Comparison of ENCODE assay signal across 1 cellular context in the genomic region with DNA sequence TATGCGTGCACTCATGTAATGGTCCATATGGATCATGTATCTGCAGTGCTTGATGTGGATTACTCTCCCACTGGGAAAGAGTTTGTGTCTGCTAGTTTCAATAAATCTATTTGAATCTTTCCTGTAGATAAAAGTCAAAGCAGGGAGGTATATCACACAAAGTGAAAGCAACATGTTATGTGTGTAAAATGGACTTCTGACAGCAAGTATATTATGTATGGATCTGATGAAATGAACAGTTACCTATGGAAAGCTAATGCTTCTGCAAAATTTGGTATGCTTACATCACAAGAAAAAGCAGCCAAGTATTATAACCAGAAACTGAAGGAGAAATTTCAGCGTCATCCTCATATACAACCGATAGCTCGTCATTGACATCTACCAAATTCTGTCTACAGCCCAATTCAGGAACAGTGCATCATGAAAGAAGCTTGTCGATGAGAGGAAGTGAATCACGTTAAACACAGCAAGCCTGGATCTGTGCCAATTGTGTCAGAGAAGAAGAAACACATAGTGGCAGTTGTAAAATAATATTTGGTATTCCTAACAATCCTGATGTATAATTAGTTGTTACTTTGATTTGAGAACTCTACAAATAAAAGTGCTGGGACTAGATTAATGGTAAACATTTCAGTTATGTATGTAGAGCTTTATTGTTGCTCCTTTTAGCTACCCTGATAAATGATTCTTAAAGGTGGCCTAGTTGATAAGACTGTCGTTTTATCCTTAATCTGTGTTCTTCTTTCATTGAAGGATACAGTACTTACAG.
TF ChIP-seq lines count a peak whose summit lies in the region.

No MANE protein-coding gene starts in this region.

TF ChIP-seq in K562, 482 proteins besides CTCF, POLR2A, EP300 and RAD21 (continued from another document and continues in another):
- TF ChIP-seq, protein P1, sequence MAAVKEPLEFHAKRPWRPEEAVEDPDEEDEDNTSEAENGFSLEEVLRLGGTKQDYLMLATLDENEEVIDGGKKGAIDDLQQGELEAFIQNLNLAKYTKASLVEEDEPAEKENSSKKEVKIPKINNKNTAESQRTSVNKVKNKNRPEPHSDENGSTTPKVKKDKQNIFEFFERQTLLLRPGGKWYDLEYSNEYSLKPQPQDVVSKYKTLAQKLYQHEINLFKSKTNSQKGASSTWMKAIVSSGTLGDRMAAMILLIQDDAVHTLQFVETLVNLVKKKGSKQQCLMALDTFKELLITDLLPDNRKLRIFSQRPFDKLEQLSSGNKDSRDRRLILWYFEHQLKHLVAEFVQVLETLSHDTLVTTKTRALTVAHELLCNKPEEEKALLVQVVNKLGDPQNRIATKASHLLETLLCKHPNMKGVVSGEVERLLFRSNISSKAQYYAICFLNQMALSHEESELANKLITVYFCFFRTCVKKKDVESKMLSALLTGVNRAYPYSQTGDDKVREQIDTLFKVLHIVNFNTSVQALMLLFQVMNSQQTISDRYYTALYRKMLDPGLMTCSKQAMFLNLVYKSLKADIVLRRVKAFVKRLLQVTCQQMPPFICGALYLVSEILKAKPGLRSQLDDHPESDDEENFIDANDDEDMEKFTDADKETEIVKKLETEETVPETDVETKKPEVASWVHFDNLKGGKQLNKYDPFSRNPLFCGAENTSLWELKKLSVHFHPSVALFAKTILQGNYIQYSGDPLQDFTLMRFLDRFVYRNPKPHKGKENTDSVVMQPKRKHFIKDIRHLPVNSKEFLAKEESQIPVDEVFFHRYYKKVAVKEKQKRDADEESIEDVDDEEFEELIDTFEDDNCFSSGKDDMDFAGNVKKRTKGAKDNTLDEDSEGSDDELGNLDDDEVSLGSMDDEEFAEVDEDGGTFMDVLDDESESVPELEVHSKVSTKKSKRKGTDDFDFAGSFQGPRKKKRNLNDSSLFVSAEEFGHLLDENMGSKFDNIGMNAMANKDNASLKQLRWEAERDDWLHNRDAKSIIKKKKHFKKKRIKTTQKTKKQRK (IDR thresholded peaks at IDR 0.05; ENCODE audit: borderline replicate concordance, low read depth, low read length), result no peak
- TF ChIP-seq CBX8 (IDR thresholded peaks at IDR 0.05; ENCODE audit: borderline replicate concordance, extremely low read depth, low read depth, low read length, poor library complexity, severe bottlenecking) (no peak), NFE2L1 (tag; IDR thresholded peaks at IDR 0.05; ENCODE audit: borderline replicate concordance, low read depth) (no peak), ZNF197 (CRISPR knock-in tag; IDR thresholded peaks at IDR 0.05; ENCODE audit: low read depth) (peak; percentile 66; the same call in 1 of the 2 replicates), DMBX1 (CRISPR knock-in tag; IDR thresholded peaks at IDR 0.05; ENCODE audit: borderline replicate concordance) (no peak), RCOR1 (IDR thresholded peaks at IDR 0.05; ENCODE audit: borderline replicate concordance in 1 of 2, low read depth in 2 of 2, low read length in 2 of 2) (peak in 1 of 2 experiments; percentile 36; a peak in 1 of 4 replicates), SNIP1 (IDR thresholded peaks at IDR 0.05; ENCODE audit: low read depth) (no peak), ZBTB1 (CRISPR knock-in tag; IDR thresholded peaks at IDR 0.05; ENCODE audit: borderline replicate concordance, low read depth) (no peak), BRD4 (IDR thresholded peaks at IDR 0.05) (no peak), CHAMP1 (IDR thresholded peaks at IDR 0.05) (no peak), MEIS2 (IDR thresholded peaks at IDR 0.05; ENCODE audit: partially characterized antibody) (peak; percentile 17), ZNF354B (CRISPR knock-in tag; IDR thresholded peaks at IDR 0.05) (no peak), CBFA2T2 (conservative IDR thresholded peaks at IDR 0.05) (no peak), FOXJ2 (tag; IDR thresholded peaks at IDR 0.05) (no peak), NRF1 (conservative IDR thresholded peaks at IDR 0.05 in 1 of 2, IDR thresholded peaks at IDR 0.05 in 1 of 2) (no peak), RNF2 (IDR thresholded peaks at IDR 0.05) (no peak), BRF2 (IDR thresholded peaks at IDR 0.05; ENCODE audit: borderline replicate concordance, insufficient read depth, insufficient read length) (no peak), IRF2 (CRISPR knock-in tag; IDR thresholded peaks at IDR 0.05) (no peak), MBD1 (CRISPR knock-in tag; IDR thresholded peaks at IDR 0.05) (no peak), HINFP (tag; conservative IDR thresholded peaks at IDR 0.05; ENCODE audit: low read depth) (no peak), SREBF2 (CRISPR knock-in tag; IDR thresholded peaks at IDR 0.05) (no peak), TOE1 (IDR thresholded peaks at IDR 0.05; ENCODE audit: borderline replicate concordance) (no peak), TOE1 (CRISPR knock-in tag; IDR thresholded peaks at IDR 0.05; ENCODE audit: borderline replicate concordance, low read depth) (no peak), DIDO1 (tag; IDR thresholded peaks at IDR 0.05; ENCODE audit: low read depth) (no peak), BCOR (IDR thresholded peaks at IDR 0.05) (no peak), SMARCE1 (IDR thresholded peaks at IDR 0.05) (peak; percentile 43; the same call in 1 of the 2 replicates), NUFIP1 (IDR thresholded peaks at IDR 0.05; ENCODE audit: partially characterized antibody) (no peak), SOX6 (IDR thresholded peaks at IDR 0.05) (peak; percentile 51; the same call in 1 of the 2 replicates), NCOA2 (IDR thresholded peaks at IDR 0.05; ENCODE audit: partially characterized antibody in 2 of 2) (no peak), CHD1 (IDR thresholded peaks at IDR 0.05; ENCODE audit: low read length) (no peak), SPI1 (IDR thresholded peaks at IDR 0.05; ENCODE audit: borderline replicate concordance, low read depth, low read length) (peak; percentile 90), ZEB2 (IDR thresholded peaks at IDR 0.05) (no peak), ELF1 (tag; IDR thresholded peaks at IDR 0.05) (no peak), MEF2D (tag; conservative IDR thresholded peaks at IDR 0.05; ENCODE audit: low read depth) (no peak), ZSCAN29 (IDR thresholded peaks at IDR 0.05) (no peak), TARDBP (IDR thresholded peaks at IDR 0.05) (no peak), ID3 (CRISPR knock-in tag; IDR thresholded peaks at IDR 0.05) (no peak), ID3 (tag; IDR thresholded peaks at IDR 0.05) (no peak), ARID1B (IDR thresholded peaks at IDR 0.05) (peak; percentile 72), TAL1 (IDR thresholded peaks at IDR 0.05) (peak; percentile 36; the same call in 1 of the 2 replicates), POLR2G (IDR thresholded peaks at IDR 0.05; ENCODE audit: low read depth, low read length) (no peak)
- TF ChIP-seq, protein P2, sequence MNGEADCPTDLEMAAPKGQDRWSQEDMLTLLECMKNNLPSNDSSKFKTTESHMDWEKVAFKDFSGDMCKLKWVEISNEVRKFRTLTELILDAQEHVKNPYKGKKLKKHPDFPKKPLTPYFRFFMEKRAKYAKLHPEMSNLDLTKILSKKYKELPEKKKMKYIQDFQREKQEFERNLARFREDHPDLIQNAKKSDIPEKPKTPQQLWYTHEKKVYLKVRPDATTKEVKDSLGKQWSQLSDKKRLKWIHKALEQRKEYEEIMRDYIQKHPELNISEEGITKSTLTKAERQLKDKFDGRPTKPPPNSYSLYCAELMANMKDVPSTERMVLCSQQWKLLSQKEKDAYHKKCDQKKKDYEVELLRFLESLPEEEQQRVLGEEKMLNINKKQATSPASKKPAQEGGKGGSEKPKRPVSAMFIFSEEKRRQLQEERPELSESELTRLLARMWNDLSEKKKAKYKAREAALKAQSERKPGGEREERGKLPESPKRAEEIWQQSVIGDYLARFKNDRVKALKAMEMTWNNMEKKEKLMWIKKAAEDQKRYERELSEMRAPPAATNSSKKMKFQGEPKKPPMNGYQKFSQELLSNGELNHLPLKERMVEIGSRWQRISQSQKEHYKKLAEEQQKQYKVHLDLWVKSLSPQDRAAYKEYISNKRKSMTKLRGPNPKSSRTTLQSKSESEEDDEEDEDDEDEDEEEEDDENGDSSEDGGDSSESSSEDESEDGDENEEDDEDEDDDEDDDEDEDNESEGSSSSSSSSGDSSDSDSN (IDR thresholded peaks at IDR 0.05; ENCODE audit: borderline replicate concordance in 1 of 2, low read depth in 2 of 2, low read length in 2 of 2), result no peak
- TF ChIP-seq, protein P3, sequence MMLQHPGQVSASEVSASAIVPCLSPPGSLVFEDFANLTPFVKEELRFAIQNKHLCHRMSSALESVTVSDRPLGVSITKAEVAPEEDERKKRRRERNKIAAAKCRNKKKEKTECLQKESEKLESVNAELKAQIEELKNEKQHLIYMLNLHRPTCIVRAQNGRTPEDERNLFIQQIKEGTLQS (IDR thresholded peaks at IDR 0.05), result peak; percentile 16; the same call in 1 of the 2 replicates
- TF ChIP-seq, protein P3 (CRISPR knock-in tag; conservative IDR thresholded peaks at IDR 0.05), result no peak
- TF ChIP-seq, protein P4, sequence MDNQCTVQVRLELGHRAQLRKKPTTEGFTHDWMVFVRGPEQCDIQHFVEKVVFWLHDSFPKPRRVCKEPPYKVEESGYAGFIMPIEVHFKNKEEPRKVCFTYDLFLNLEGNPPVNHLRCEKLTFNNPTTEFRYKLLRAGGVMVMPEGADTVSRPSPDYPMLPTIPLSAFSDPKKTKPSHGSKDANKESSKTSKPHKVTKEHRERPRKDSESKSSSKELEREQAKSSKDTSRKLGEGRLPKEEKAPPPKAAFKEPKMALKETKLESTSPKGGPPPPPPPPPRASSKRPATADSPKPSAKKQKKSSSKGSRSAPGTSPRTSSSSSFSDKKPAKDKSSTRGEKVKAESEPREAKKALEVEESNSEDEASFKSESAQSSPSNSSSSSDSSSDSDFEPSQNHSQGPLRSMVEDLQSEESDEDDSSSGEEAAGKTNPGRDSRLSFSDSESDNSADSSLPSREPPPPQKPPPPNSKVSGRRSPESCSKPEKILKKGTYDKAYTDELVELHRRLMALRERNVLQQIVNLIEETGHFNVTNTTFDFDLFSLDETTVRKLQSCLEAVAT (IDR thresholded peaks at IDR 0.05), result no peak
